8 cellular contexts compared by ENCODE assay signal in the genomic region with DNA sequence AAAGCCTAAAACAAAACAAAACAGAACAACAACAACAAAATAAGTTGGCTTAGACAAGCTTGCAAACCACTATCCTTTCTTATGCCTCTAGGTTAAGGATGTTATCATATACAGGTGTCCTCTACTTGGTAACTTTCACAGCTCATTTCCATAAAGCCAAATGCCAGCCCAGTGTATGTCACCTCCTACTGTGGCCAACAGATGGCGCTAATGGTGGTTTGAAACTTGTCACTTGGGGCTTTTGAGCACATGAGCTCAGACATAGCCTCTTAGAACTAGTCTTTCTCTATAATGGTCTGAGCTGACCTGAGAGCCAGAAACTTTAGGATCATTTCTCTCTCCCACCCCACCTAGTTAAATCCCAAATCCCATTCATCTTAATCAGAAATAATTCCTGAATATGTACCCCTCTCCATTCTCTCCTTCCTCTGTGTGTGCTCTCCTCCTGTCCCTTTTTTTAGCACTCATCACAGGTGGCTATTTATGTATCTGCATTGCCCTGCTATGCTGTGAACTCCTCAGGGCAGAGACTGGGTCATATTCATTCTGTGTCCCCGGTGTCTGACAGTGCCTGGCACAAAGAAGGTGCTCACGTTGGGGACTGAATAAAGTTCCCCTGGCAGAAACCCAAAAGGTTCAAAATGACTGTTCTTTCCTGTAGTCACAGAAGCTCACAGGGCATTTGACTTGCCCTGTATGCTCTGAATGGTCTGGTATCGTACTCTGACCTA.
DNase-seq lines count a peak whose midpoint lies in the region; ATAC-seq and TF ChIP-seq lines count a peak whose summit lies in the region.

No MANE protein-coding gene starts in this region.

- POLR2A ChIA-PET in OCI-LY7 (lab: Charles Lee) = interaction anchor here (0.5 to 0.9 kb wide), 2 partner anchors 10 to 133 kb away, joined by 3 to 8 read pairs; no protein-coding TSS in a partner anchor

- no peaks in the 10 kb centered on the region for H3K27me3 ChIP-seq in prostate gland (replicated peaks; ENCODE audit: insufficient read depth)

- no peak overlapping the region for H3K4me2 ChIP-seq in OCI-LY7 (ENCODE audit: low read length)

- DNase-seq in GDM1 (lab: John Stamatoyannopoulos, UW) (peak; percentile 45), HS-5 (ENCODE audit: low read depth) (peak; percentile 14), OCI-LY7 (ENCODE audit: low spot score) (peak; percentile 60), glomerular visceral epithelial cell (ENCODE audit: extremely low spot score) (peak; percentile 64), prostate gland (ENCODE audit: low spot score) (peak; percentile 72), 8988T (no peak)
- DNase-seq in activated T-helper 1 cell treated with anti-CD3 and anti-CD28 coated beads, Interleukin-12 subunit alpha, Interleukin-12 subunit beta, Interleukin-2, Interleukin-4 antibody, amounts not matched to agents 30 ng/mL and 10 ng/mL and 1 ng/mL, durations not matched to agents 14 hours and 24 hours and 36 hours (ENCODE audit: low spot score) = peak; percentile 18

- H3K9me3 Mint-ChIP-seq in activated T-helper 1 cell treated with anti-CD3 and anti-CD28 coated beads, Interleukin-12 subunit alpha, Interleukin-12 subunit beta, Interleukin-2, Interleukin-4 antibody, amounts not matched to agents 30 ng/mL and 10 ng/mL and 1 ng/mL, durations not matched to agents 14 hours and 24 hours and 36 hours = no peaks in the 10 kb centered on the region

- ATAC-seq in GM21528 (IDR thresholded peaks at IDR 0.05; ENCODE audit: low FRiP score, unreplicated experiment) = peak; percentile 94

- no peaks in the 10 kb centered on the region for H4K20me1 ChIP-seq in OCI-LY7 (ENCODE audit: insufficient read depth, low read length)

- BruUV-seq in OCI-LY7 (replicated peaks; lab: Mats Ljungman, UMichigan) = no TSS peak

- H3K9me3 ChIP-seq in OCI-LY7 (ENCODE audit: low read length) (no peaks in the 10 kb centered on the region), prostate gland (no peaks in the 10 kb centered on the region)

- H3K36me3 Mint-ChIP-seq in activated T-helper 1 cell treated with anti-CD3 and anti-CD28 coated beads, Interleukin-12 subunit alpha, Interleukin-12 subunit beta, Interleukin-2, Interleukin-4 antibody, amounts not matched to agents 30 ng/mL and 10 ng/mL and 1 ng/mL, durations not matched to agents 14 hours and 24 hours and 36 hours (ENCODE audit: low read depth) = no peaks in the 10 kb centered on the region

- no peak overlapping the region for H3K27ac Mint-ChIP-seq in activated T-helper 1 cell treated with anti-CD3 and anti-CD28 coated beads, Interleukin-12 subunit alpha, Interleukin-12 subunit beta, Interleukin-2, Interleukin-4 antibody, amounts not matched to agents 30 ng/mL and 10 ng/mL and 1 ng/mL, durations not matched to agents 14 hours and 24 hours and 36 hours

- H3K27me3 Mint-ChIP-seq in activated T-helper 1 cell treated with anti-CD3 and anti-CD28 coated beads, Interleukin-12 subunit alpha, Interleukin-12 subunit beta, Interleukin-2, Interleukin-4 antibody, amounts not matched to agents 30 ng/mL and 10 ng/mL and 1 ng/mL, durations not matched to agents 14 hours and 24 hours and 36 hours (ENCODE audit: insufficient read depth) = peaks cover 6% of the 10 kb centered on the region

- 45% methylated on average over 4 of the region's 4 CpGs for WGBS in prostate gland

- TF ChIP-seq CTCF in OCI-LY7 (conservative IDR thresholded peaks at IDR 0.05; ENCODE audit: low read length) (peak; percentile 93), prostate gland (IDR thresholded peaks at IDR 0.05) (peak; percentile 23 to 70 (median 67))

- TF ChIP-seq POLR2A in prostate gland (IDR thresholded peaks at IDR 0.05) = no peak

- H3K27ac ChIP-seq in OCI-LY7 (ENCODE audit: low read depth, low read length, poor library complexity, severe bottlenecking) (no peak overlapping the region), prostate gland (no peak overlapping the region)

- H3K4me1 ChIP-seq in OCI-LY7 (ENCODE audit: insufficient read depth, low read length, poor library complexity, severe bottlenecking) = no peaks in the 10 kb centered on the region
- no peaks in the 10 kb centered on the region for H3K4me1 ChIP-seq in prostate gland (replicated peaks)

- H3K36me3 ChIP-seq in OCI-LY7 (ENCODE audit: insufficient read depth, low read length) (no peaks in the 10 kb centered on the region), prostate gland (no peaks in the 10 kb centered on the region)

- H2AFZ ChIP-seq in OCI-LY7 (ENCODE audit: low read length) = no peak overlapping the region

- no peak overlapping the region for H3K4me3 ChIP-seq in OCI-LY7 (ENCODE audit: low read depth, low read length, poor library complexity, severe bottlenecking)
- no peak overlapping the region for H3K4me3 ChIP-seq in prostate gland

- H3K4me3 Mint-ChIP-seq in activated T-helper 1 cell treated with anti-CD3 and anti-CD28 coated beads, Interleukin-12 subunit alpha, Interleukin-12 subunit beta, Interleukin-2, Interleukin-4 antibody, amounts not matched to agents 30 ng/mL and 10 ng/mL and 1 ng/mL, durations not matched to agents 14 hours and 24 hours and 36 hours = no peak overlapping the region

- CTCF ChIA-PET in OCI-LY7 (lab: Charles Lee; ENCODE audit: unreplicated experiment) = interaction anchor here (0.5 kb wide), 1 partner anchor 552 kb away, joined by 3 read pairs; no protein-coding TSS in a partner anchor

- no peaks in the 10 kb centered on the region for H3K9me2 ChIP-seq in OCI-LY7 (ENCODE audit: insufficient read depth, low read length)

- peaks cover 6% of the 10 kb centered on the region for H3K4me1 Mint-ChIP-seq in activated T-helper 1 cell treated with anti-CD3 and anti-CD28 coated beads, Interleukin-12 subunit alpha, Interleukin-12 subunit beta, Interleukin-2, Interleukin-4 antibody, amounts not matched to agents 30 ng/mL and 10 ng/mL and 1 ng/mL, durations not matched to agents 14 hours and 24 hours and 36 hours (ENCODE audit: low read depth)

- H3K79me2 ChIP-seq in OCI-LY7 (ENCODE audit: insufficient read depth, low read depth, low read length) = no peaks in the 10 kb centered on the region

- intact Hi-C loops in OCI-LY7 (cut with micrococcal nuclease; ENCODE audit: unreplicated experiment) (no loop called here), prostate gland (cut with DNase I) (no loop called here)
- intact Hi-C loops in activated T-helper 1 cell treated with anti-CD3 and anti-CD28 coated beads, Interleukin-12 subunit alpha, Interleukin-12 subunit beta, Interleukin-2, Interleukin-4 antibody, amounts not matched to agents 30 ng/mL and 10 ng/mL and 1 ng/mL, durations not matched to agents 14 hours and 24 hours and 36 hours (cut with micrococcal nuclease) = loop anchor here (2.0 kb wide), 1 partner anchor 955 kb away; no protein-coding TSS in a partner anchor
